In the genomic region with DNA sequence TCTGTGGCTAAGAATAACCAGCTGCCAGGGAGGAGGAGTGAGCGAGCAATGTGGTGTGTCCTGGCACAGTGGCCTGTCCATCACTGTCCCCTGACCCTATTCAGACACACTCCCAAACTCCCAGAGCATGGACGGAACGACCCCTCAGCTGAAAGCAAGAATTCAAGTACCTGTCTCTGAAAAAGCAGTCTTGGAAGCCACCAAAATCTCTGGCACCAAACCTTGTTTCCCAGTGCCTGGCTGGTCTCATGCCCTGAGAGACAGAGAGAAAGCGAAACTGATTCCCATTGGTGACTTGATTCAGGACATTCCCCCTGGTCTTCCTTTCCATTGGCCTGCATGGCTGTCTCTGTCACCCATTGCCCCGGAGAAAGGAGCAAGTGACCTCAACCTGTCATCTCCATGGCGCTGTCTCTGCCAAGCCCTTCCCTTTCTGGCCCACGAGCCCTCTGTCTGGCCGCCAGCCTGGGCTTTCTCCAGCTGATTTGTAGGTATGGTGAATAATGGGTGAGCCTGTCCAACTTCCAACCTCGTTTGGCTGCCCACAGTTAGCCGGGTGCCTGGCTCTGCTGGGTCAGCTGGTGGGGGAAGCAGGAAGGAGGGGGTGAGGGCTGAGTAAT, we compare ENCODE assay signal across 1 cellular context.
TF ChIP-seq lines count a peak whose summit lies in the region.

A gene with protein sequence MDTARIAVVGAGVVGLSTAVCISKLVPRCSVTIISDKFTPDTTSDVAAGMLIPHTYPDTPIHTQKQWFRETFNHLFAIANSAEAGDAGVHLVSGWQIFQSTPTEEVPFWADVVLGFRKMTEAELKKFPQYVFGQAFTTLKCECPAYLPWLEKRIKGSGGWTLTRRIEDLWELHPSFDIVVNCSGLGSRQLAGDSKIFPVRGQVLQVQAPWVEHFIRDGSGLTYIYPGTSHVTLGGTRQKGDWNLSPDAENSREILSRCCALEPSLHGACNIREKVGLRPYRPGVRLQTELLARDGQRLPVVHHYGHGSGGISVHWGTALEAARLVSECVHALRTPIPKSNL (minus strand): TSS at position 279 of the 620 bp plus-strand sequence. CDS start 2,113 bp downstream, outside the sequence.

TF ChIP-seq in liver, 16 proteins besides CTCF, POLR2A, EP300 and RAD21 (continued from another document):
- TF ChIP-seq, protein P1, sequence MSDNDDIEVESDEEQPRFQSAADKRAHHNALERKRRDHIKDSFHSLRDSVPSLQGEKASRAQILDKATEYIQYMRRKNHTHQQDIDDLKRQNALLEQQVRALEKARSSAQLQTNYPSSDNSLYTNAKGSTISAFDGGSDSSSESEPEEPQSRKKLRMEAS (IDR thresholded peaks at IDR 0.05): peak; percentile 81
- peak; percentile 83 to 86 for TF ChIP-seq RXRA (IDR thresholded peaks at IDR 0.05)
- TF ChIP-seq TAF1 (conservative IDR thresholded peaks at IDR 0.05): no peak
- TF ChIP-seq YY1 (IDR thresholded peaks at IDR 0.05): peak; percentile 89
